ENCODE assay signal across 1 cellular context in the genomic region with DNA sequence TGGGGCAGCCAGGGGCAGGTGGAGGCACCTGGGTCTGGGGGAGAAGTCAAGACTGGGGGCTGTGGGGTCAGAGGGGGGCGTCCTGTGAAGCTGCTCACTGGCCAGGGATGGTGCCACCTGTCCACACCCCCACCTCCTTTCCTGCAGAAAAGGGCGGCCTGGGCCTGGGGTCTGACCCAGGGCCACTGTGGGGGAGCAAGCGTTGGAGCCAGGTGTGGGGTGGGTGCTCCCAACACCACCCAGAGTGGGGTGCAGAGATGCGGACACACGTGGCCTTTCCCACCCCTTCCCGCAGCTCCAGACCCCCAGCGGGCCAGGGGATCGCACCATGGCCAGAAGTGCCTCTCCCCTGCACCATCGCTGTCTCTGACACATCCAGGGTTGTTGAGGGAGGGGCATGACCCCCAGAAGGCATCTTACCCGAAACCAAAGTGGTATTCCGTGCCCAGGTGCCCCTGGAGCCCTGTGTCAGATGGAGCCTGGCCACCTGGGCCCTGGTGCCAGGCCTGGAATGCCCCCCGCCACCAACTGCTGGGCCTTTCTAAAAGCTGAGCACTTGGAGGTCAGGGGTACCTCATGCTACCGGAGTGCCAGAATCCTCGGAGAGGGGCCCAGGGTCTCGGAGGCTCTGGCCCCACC.
TF ChIP-seq lines count a peak whose summit lies in the region.

No MANE protein-coding gene starts in this region.

TF ChIP-seq in HepG2, 621 proteins besides CTCF, POLR2A, EP300 and RAD21 (continued from another document):
- TF ChIP-seq XBP1 (CRISPR knock-in tag; IDR thresholded peaks at IDR 0.05) (no peak), HIC2 (CRISPR knock-in tag; IDR thresholded peaks at IDR 0.05; ENCODE audit: low read depth) (0 out of 2 replicates have a peak, but pooled peaks have one; percentile 19), ZNF609 (CRISPR knock-in tag; IDR thresholded peaks at IDR 0.05; ENCODE audit: borderline replicate concordance) (no peak), ZNF841 (CRISPR knock-in tag; IDR thresholded peaks at IDR 0.05; ENCODE audit: borderline replicate concordance) (no peak), ZNF576 (CRISPR knock-in tag; IDR thresholded peaks at IDR 0.05) (no peak), ZNF616 (CRISPR knock-in tag; IDR thresholded peaks at IDR 0.05; ENCODE audit: low read depth) (no peak), ZFP90 (CRISPR knock-in tag; IDR thresholded peaks at IDR 0.05; ENCODE audit: borderline replicate concordance) (0 out of 2 replicates have a peak, but pooled peaks have one; percentile 6), MAZ (IDR thresholded peaks at IDR 0.05; ENCODE audit: borderline replicate concordance, low read depth, low read length) (no peak), MAZ (CRISPR knock-in tag; IDR thresholded peaks at IDR 0.05; ENCODE audit: low read depth) (no peak), GTF2F1 (IDR thresholded peaks at IDR 0.05; ENCODE audit: low read length) (no peak), ZMYM2 (CRISPR knock-in tag; IDR thresholded peaks at IDR 0.05) (no peak), RNF2 (conservative IDR thresholded peaks at IDR 0.05; ENCODE audit: low read depth) (no peak), ZUFSP (CRISPR knock-in tag; IDR thresholded peaks at IDR 0.05; ENCODE audit: borderline replicate concordance) (no peak)
- TF ChIP-seq, protein P1, sequence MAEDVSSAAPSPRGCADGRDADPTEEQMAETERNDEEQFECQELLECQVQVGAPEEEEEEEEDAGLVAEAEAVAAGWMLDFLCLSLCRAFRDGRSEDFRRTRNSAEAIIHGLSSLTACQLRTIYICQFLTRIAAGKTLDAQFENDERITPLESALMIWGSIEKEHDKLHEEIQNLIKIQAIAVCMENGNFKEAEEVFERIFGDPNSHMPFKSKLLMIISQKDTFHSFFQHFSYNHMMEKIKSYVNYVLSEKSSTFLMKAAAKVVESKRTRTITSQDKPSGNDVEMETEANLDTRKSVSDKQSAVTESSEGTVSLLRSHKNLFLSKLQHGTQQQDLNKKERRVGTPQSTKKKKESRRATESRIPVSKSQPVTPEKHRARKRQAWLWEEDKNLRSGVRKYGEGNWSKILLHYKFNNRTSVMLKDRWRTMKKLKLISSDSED (CRISPR knock-in tag; IDR thresholded peaks at IDR 0.05), result 0 out of 2 replicates have a peak, but pooled peaks have one; percentile 33
- TF ChIP-seq, protein P2, sequence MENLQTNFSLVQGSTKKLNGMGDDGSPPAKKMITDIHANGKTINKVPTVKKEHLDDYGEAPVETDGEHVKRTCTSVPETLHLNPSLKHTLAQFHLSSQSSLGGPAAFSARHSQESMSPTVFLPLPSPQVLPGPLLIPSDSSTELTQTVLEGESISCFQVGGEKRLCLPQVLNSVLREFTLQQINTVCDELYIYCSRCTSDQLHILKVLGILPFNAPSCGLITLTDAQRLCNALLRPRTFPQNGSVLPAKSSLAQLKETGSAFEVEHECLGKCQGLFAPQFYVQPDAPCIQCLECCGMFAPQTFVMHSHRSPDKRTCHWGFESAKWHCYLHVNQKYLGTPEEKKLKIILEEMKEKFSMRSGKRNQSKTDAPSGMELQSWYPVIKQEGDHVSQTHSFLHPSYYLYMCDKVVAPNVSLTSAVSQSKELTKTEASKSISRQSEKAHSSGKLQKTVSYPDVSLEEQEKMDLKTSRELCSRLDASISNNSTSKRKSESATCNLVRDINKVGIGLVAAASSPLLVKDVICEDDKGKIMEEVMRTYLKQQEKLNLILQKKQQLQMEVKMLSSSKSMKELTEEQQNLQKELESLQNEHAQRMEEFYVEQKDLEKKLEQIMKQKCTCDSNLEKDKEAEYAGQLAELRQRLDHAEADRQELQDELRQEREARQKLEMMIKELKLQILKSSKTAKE (CRISPR knock-in tag; IDR thresholded peaks at IDR 0.05; ENCODE audit: borderline replicate concordance), result no peak
